In the genomic region with DNA sequence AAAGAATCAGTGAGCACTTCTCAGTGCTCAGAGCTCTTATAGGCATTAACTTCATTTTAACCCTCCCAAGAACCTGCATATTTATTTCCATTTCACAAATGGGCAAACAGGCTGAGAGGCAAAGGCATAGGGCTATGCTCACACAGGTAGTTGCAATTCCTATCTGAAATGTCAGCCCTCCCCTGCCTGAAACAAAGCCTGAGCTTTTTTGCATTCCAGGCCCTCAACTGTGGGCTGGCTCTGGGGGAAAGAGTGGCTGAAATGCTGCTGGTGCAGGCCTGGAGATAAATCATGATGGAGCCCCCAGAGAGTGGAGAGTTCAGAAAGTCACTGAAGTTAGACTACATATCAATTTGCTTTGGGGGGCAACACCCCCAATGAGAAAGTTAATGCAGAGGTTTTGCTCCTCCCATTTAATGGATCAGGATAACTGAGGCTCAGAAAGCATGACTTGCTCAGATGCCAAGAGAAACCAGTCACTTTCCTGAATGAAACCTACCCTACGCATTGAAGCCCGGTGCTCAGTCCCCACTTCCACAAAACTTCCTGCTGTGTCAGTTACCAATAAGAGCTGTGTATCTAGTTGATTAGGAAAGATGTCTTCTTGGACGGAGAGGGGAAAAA, we compare ENCODE assay signal across 37 cellular contexts. TPM values are rescaled to one million over a fixed set of nuclear protein-coding genes. Genes with fewer than 3 reads are reported as not detected.
"Had no signal": no experiment of that assay in that cellular context is flagged by ENCODE, and none has a peak within 500 bp of the region (broad histone marks: within the 10 kb centered on the region; RNA-seq: fewer than 3 reads in every experiment).

No MANE protein-coding gene starts in this region.

- H3K27me3 ChIP-seq: ascending aorta had no signal

- H3K27ac Mint-ChIP-seq: activated CD4-positive, alpha-beta memory T cell treated with anti-CD3 and anti-CD28 coated beads for 36 hours; activated CD4-positive, alpha-beta T cell treated with anti-CD3 and anti-CD28 coated beads for 36 hours; activated CD4-positive, alpha-beta T cell treated with anti-CD3 and anti-CD28 coated beads, Interleukin-2, amount 10 ng/mL, durations not matched to agents 24 days and 14 days; activated CD8-positive, alpha-beta memory T cell treated with anti-CD3 and anti-CD28 coated beads, Interleukin-2, amount 10 ng/mL, durations not matched to agents 7 days and 5 days; activated CD8-positive, alpha-beta T cell treated with anti-CD3 and anti-CD28 coated beads, Interleukin-2, amount 10 ng/mL, durations not matched to agents 7 days and 5 days; activated naive CD4-positive, alpha-beta T cell treated with anti-CD3 and anti-CD28 coated beads, Interleukin-2, amount 10 ng/mL, durations not matched to agents 7 days and 5 days; activated naive CD4-positive, alpha-beta T cell treated with anti-CD3 and anti-CD28 coated beads, Interleukin-2, amount 50 U/mL, for 72 hours; activated naive CD8-positive, alpha-beta T cell treated with anti-CD3 and anti-CD28 coated beads, Interleukin-2, amount 10 ng/mL, durations not matched to agents 7 days and 5 days; activated T-helper 1 cell treated with anti-CD3 and anti-CD28 coated beads, Interleukin-12 subunit alpha, Interleukin-12 subunit beta, Interleukin-2, Interleukin-4 antibody, amounts not matched to agents 30 ng/mL and 10 ng/mL and 1 ng/mL, durations not matched to agents 14 hours and 24 hours and 36 hours; activated T-helper 2 cell treated with anti-CD3 and anti-CD28 coated beads, Interferon-gamma antibody, Interleukin-2, Interleukin-4, amounts not matched to agents 10 μg/mL and 5 μg/mL and 100 μg/mL, durations not matched to agents 14 hours and 24 hours and 36 hours; dendritic cell treated with granulocyte-macrophage colony-stimulating factor and Interleukin-4, amounts not matched to agents 40 ng/mL and 50 ng/mL, for 4 days; endodermal cell; T-helper 17 cell; T-helper 2 cell treated with Interferon-gamma antibody and Interleukin-4, amounts not matched to agents 5 μg/mL and 100 μg/mL, for 36 hours had no signal

- H3K9me3 ChIP-seq: ascending aorta, breast epithelium had no signal

- H3K36me3 Mint-ChIP-seq: activated CD4-positive, alpha-beta memory T cell treated with anti-CD3 and anti-CD28 coated beads for 36 hours; activated CD8-positive, alpha-beta memory T cell treated with anti-CD3 and anti-CD28 coated beads, Interleukin-2, amount 10 ng/mL, durations not matched to agents 7 days and 5 days; activated naive CD4-positive, alpha-beta T cell treated with anti-CD3 and anti-CD28 coated beads, Interleukin-2, amount 10 ng/mL, durations not matched to agents 7 days and 5 days; activated naive CD4-positive, alpha-beta T cell treated with anti-CD3 and anti-CD28 coated beads, Interleukin-2, amount 50 U/mL, for 72 hours; activated naive CD8-positive, alpha-beta T cell treated with anti-CD3 and anti-CD28 coated beads, Interleukin-2, amount 10 ng/mL, durations not matched to agents 7 days and 5 days; brain had no signal

- H3K4me3 ChIP-seq: ascending aorta, breast epithelium, cardiac muscle cell, coronary artery had no signal

- H3K27ac ChIP-seq: ascending aorta, breast epithelium, cardiac muscle cell, coronary artery, WERI-Rb-1 had no signal

- ATAC-seq: activated CD4-positive, alpha-beta T cell treated with anti-CD3 and anti-CD28 coated beads for 36 hours; activated CD8-positive, alpha-beta memory T cell treated with anti-CD3 and anti-CD28 coated beads, Interleukin-2, amount 10 ng/mL, durations not matched to agents 7 days and 5 days; activated CD8-positive, alpha-beta T cell treated with anti-CD3 and anti-CD28 coated beads, Interleukin-2, amount 10 ng/mL, durations not matched to agents 7 days and 5 days; activated naive CD4-positive, alpha-beta T cell treated with anti-CD3 and anti-CD28 coated beads, Interleukin-2, amount 50 U/mL, for 72 hours; esophagus mucosa; T-helper 17 cell had no signal

- H3K9me3 Mint-ChIP-seq: activated CD4-positive, alpha-beta memory T cell treated with anti-CD3 and anti-CD28 coated beads for 36 hours; activated CD4-positive, alpha-beta T cell treated with anti-CD3 and anti-CD28 coated beads, Interleukin-2, amount 10 ng/mL, durations not matched to agents 24 days and 14 days; activated naive CD4-positive, alpha-beta T cell treated with anti-CD3 and anti-CD28 coated beads, Interleukin-2, amount 10 ng/mL, durations not matched to agents 7 days and 5 days; activated naive CD4-positive, alpha-beta T cell treated with anti-CD3 and anti-CD28 coated beads, Interleukin-2, amount 50 U/mL, for 72 hours; activated naive CD8-positive, alpha-beta T cell treated with anti-CD3 and anti-CD28 coated beads, Interleukin-2, amount 10 ng/mL, durations not matched to agents 7 days and 5 days; activated T-helper 1 cell treated with anti-CD3 and anti-CD28 coated beads, Interleukin-12 subunit alpha, Interleukin-12 subunit beta, Interleukin-2, Interleukin-4 antibody, amounts not matched to agents 30 ng/mL and 10 ng/mL and 1 ng/mL, durations not matched to agents 14 hours and 24 hours and 36 hours; activated T-helper 2 cell treated with anti-CD3 and anti-CD28 coated beads, Interferon-gamma antibody, Interleukin-2, Interleukin-4, amounts not matched to agents 10 μg/mL and 5 μg/mL and 100 μg/mL, durations not matched to agents 14 hours and 24 hours and 36 hours; central memory CD8-positive, alpha-beta T cell; dendritic cell treated with granulocyte-macrophage colony-stimulating factor and Interleukin-4, amounts not matched to agents 40 ng/mL and 50 ng/mL, for 4 days; endodermal cell; T-helper 2 cell treated with Interferon-gamma antibody and Interleukin-4, amounts not matched to agents 5 μg/mL and 100 μg/mL, for 36 hours had no signal

- H3K36me3 ChIP-seq: ascending aorta, breast epithelium, cardiac muscle cell, WERI-Rb-1 had no signal

- FAIRE-seq: frontal cortex had no signal

- DNase-seq: activated CD4-positive, alpha-beta memory T cell treated with anti-CD3 and anti-CD28 coated beads for 36 hours; activated CD4-positive, alpha-beta T cell treated with anti-CD3 and anti-CD28 coated beads for 36 hours; activated CD4-positive, alpha-beta T cell treated with anti-CD3 and anti-CD28 coated beads, Interleukin-2, amount 10 ng/mL, durations not matched to agents 24 days and 14 days; activated CD4-positive, CD25-positive, alpha-beta regulatory T cell; activated CD4-positive, CD25-positive, alpha-beta regulatory T cell treated with anti-CD3 and anti-CD28 coated beads, Interleukin-2, amount 50 U/mL, for 72 hours; activated CD8-positive, alpha-beta memory T cell treated with anti-CD3 and anti-CD28 coated beads, Interleukin-2, amount 10 ng/mL, durations not matched to agents 7 days and 5 days; activated CD8-positive, alpha-beta memory T cell treated with anti-CD3 and anti-CD28 coated beads, Interleukin-2, amount 50 U/mL, for 4 hours; activated CD8-positive, alpha-beta T cell treated with anti-CD3 and anti-CD28 coated beads, Interleukin-2, amount 10 ng/mL, durations not matched to agents 7 days and 5 days; activated effector memory CD4-positive, alpha-beta T cell treated with anti-CD3 and anti-CD28 coated beads, Interleukin-2, amount 50 U/mL, for 16 hours; activated naive CD4-positive, alpha-beta T cell treated with anti-CD3 and anti-CD28 coated beads, Interleukin-2, amount 10 ng/mL, durations not matched to agents 7 days and 5 days; activated naive CD8-positive, alpha-beta T cell treated with anti-CD3 and anti-CD28 coated beads, Interleukin-2, amount 10 ng/mL, durations not matched to agents 7 days and 5 days; activated T-cell treated with anti-CD3 and anti-CD28 coated beads, Interleukin-2, amount 50 U/mL, for 1 hour; activated T-cell treated with anti-CD3 and anti-CD28 coated beads, Interleukin-2, amount 50 U/mL, for 48 hours; dorsolateral prefrontal cortex; effector memory CD4-positive, alpha-beta T cell; endodermal cell; foreskin fibroblast; head of caudate nucleus; T-helper 1 cell; T-helper 17 cell; T1000; WERI-Rb-1 had no signal

- H3K4me1 Mint-ChIP-seq: activated CD4-positive, alpha-beta T cell treated with anti-CD3 and anti-CD28 coated beads for 36 hours; activated CD4-positive, alpha-beta T cell treated with anti-CD3 and anti-CD28 coated beads, Interleukin-2, amount 10 ng/mL, durations not matched to agents 24 days and 14 days; activated CD8-positive, alpha-beta memory T cell treated with anti-CD3 and anti-CD28 coated beads, Interleukin-2, amount 10 ng/mL, durations not matched to agents 7 days and 5 days; activated naive CD4-positive, alpha-beta T cell treated with anti-CD3 and anti-CD28 coated beads, Interleukin-2, amount 10 ng/mL, durations not matched to agents 7 days and 5 days; activated naive CD8-positive, alpha-beta T cell treated with anti-CD3 and anti-CD28 coated beads, Interleukin-2, amount 10 ng/mL, durations not matched to agents 7 days and 5 days; central memory CD8-positive, alpha-beta T cell had no signal

- H3K4me3 Mint-ChIP-seq: activated CD4-positive, alpha-beta memory T cell treated with anti-CD3 and anti-CD28 coated beads for 36 hours; activated CD4-positive, alpha-beta T cell treated with anti-CD3 and anti-CD28 coated beads for 36 hours; activated CD4-positive, alpha-beta T cell treated with anti-CD3 and anti-CD28 coated beads, Interleukin-2, amount 10 ng/mL, durations not matched to agents 24 days and 14 days; activated CD8-positive, alpha-beta memory T cell treated with anti-CD3 and anti-CD28 coated beads, Interleukin-2, amount 10 ng/mL, durations not matched to agents 7 days and 5 days; activated CD8-positive, alpha-beta T cell treated with anti-CD3 and anti-CD28 coated beads, Interleukin-2, amount 10 ng/mL, durations not matched to agents 7 days and 5 days; activated naive CD4-positive, alpha-beta T cell treated with anti-CD3 and anti-CD28 coated beads, Interleukin-2, amount 10 ng/mL, durations not matched to agents 7 days and 5 days; activated naive CD8-positive, alpha-beta T cell treated with anti-CD3 and anti-CD28 coated beads, Interleukin-2, amount 10 ng/mL, durations not matched to agents 7 days and 5 days; activated T-helper 1 cell treated with anti-CD3 and anti-CD28 coated beads, Interleukin-12 subunit alpha, Interleukin-12 subunit beta, Interleukin-2, Interleukin-4 antibody, amounts not matched to agents 30 ng/mL and 10 ng/mL and 1 ng/mL, durations not matched to agents 14 hours and 24 hours and 36 hours; central memory CD8-positive, alpha-beta T cell; dendritic cell treated with granulocyte-macrophage colony-stimulating factor and Interleukin-4, amounts not matched to agents 40 ng/mL and 50 ng/mL, for 4 days; endodermal cell; T-helper 17 cell; T-helper 2 cell treated with Interferon-gamma antibody and Interleukin-4, amounts not matched to agents 5 μg/mL and 100 μg/mL, for 36 hours had no signal

- H3K4me1 ChIP-seq: ascending aorta, breast epithelium had no signal

RNA-seq across cellular contexts. Expression of gene DRD1, which starts 5.6 kb away (rescaled TPM):
- total RNA-seq: activated CD4-positive, alpha-beta memory T cell treated with anti-CD3 and anti-CD28 coated beads for 36 hours; activated CD4-positive, alpha-beta T cell treated with anti-CD3 and anti-CD28 coated beads for 36 hours; activated CD8-positive, alpha-beta memory T cell treated with anti-CD3 and anti-CD28 coated beads for 36 hours; activated CD8-positive, alpha-beta memory T cell treated with anti-CD3 and anti-CD28 coated beads, Interleukin-2, amount 10 ng/mL, durations not matched to agents 7 days and 5 days; activated CD8-positive, alpha-beta T cell treated with anti-CD3 and anti-CD28 coated beads, Interleukin-2, amount 10 ng/mL, durations not matched to agents 7 days and 5 days; activated naive CD4-positive, alpha-beta T cell treated with anti-CD3 and anti-CD28 coated beads, Interleukin-2, amount 50 U/mL, for 72 hours; activated naive CD8-positive, alpha-beta T cell treated with anti-CD3 and anti-CD28 coated beads, Interleukin-2, amount 10 ng/mL, durations not matched to agents 7 days and 5 days; activated T-helper 1 cell treated with anti-CD3 and anti-CD28 coated beads, Interleukin-12 subunit alpha, Interleukin-12 subunit beta, Interleukin-2, Interleukin-4 antibody, amounts not matched to agents 30 ng/mL and 10 ng/mL and 1 ng/mL, durations not matched to agents 14 hours and 24 hours and 36 hours; activated T-helper 2 cell treated with anti-CD3 and anti-CD28 coated beads, Interferon-gamma antibody, Interleukin-2, Interleukin-4, amounts not matched to agents 10 μg/mL and 5 μg/mL and 100 μg/mL, durations not matched to agents 14 hours and 24 hours and 36 hours; epithelial cell of proximal tubule; esophagus mucosa; T-helper 17 cell had no signal
